ENCODE assay signal across 25 cellular contexts in genomic region chr22:42760806-42761565, GRCh38. TPM values are rescaled to one million over a fixed set of nuclear protein-coding genes. Genes with fewer than 3 reads are reported as not detected.
DNase-seq lines count a peak whose midpoint lies in the region; ATAC-seq and TF ChIP-seq lines count a peak whose summit lies in the region.
"Had no signal": no experiment of that assay in that cellular context is flagged by ENCODE, and none has a peak within 500 bp of the region (broad histone marks: within the 10 kb centered on the region; RNA-seq: fewer than 3 reads in every experiment).

No MANE protein-coding gene starts in this region.

- peak overlapping the region; percentile 51; the same call in 1 of the 2 replicates for H2AFZ ChIP-seq in OCI-LY3 (ENCODE audit: low read depth, low read length)

- H3K36me3 ChIP-seq in BLaER1: no peaks in the 10 kb centered on the region
- H3K36me3 ChIP-seq in OCI-LY3 (replicated peaks; ENCODE audit: low read depth, low read length): no peaks in the 10 kb centered on the region
- H3K36me3 ChIP-seq: brain microvascular endothelial cell, heart right ventricle, neutrophil had no signal

- H4K20me1 ChIP-seq in BLaER1: no peaks in the 10 kb centered on the region
- no peaks in the 10 kb centered on the region for H4K20me1 ChIP-seq in OCI-LY3 (ENCODE audit: insufficient read depth, low read length)

- ATAC-seq in GM21390 (IDR thresholded peaks at IDR 0.05; ENCODE audit: unreplicated experiment): no peak
- ATAC-seq: esophagus mucosa, foreskin keratinocyte, heart right ventricle, left colon, PC-3, psoas muscle had no signal

- H3K36me3 Mint-ChIP-seq in neural crest cell (ENCODE audit: low read depth): no peaks in the 10 kb centered on the region

- no peak for DNase-seq in neural crest cell (ENCODE audit: low read depth, low spot score)
- no peak for DNase-seq in KBM-7
- DNase-seq in anterior cingulate cortex (lab: John Stamatoyannopoulos, UW): no peak
- DNase-seq in hepatic stellate cell (ENCODE audit: low spot score): no peak
- DNase-seq: activated effector memory CD4-positive, alpha-beta T cell treated with anti-CD3 and anti-CD28 coated beads, Interleukin-2, amount 50 U/mL, for 16 hours; brain microvascular endothelial cell; DND-41; effector CD8-positive, alpha-beta T cell; foreskin keratinocyte; GOT3; heart right ventricle; left colon; NCI-H1092 treated with DMSO at 0.1 percent for 48 hours; NCI-H2081; NCI-H226; NCI-H82; PC-3; psoas muscle; SHP77 treated with DMSO at 0.1 percent for 48 hours had no signal

- no peaks in the 10 kb centered on the region for H3K9me3 Mint-ChIP-seq in neural crest cell

- H3K4me1 ChIP-seq in BLaER1 (peaks cover 32% of the 10 kb centered on the region), OCI-LY3 (ENCODE audit: low read length) (peaks cover 41% of the 10 kb centered on the region)
- H3K4me1 ChIP-seq: foreskin keratinocyte, heart right ventricle, psoas muscle had no signal

- peaks cover 8% of the 10 kb centered on the region for H3K27me3 Mint-ChIP-seq in neural crest cell (ENCODE audit: low read depth)

- TF ChIP-seq CTCF in OCI-LY3 (IDR thresholded peaks at IDR 0.05; ENCODE audit: low read depth, low read length) (no peak), neural crest cell (conservative IDR thresholded peaks at IDR 0.05) (no peak)

- H3K4me1 Mint-ChIP-seq in neural crest cell: no peaks in the 10 kb centered on the region

- H3K4me3 ChIP-seq in BLaER1 (no peak overlapping the region), OCI-LY3 (ENCODE audit: low read length) (no peak overlapping the region)
- H3K4me3 ChIP-seq: heart right ventricle, psoas muscle had no signal

- H3K27me3 ChIP-seq in BLaER1 (no peaks in the 10 kb centered on the region), OCI-LY3 (ENCODE audit: low read depth, low read length) (peaks cover 10% of the 10 kb centered on the region)
- H3K27me3 ChIP-seq: brain microvascular endothelial cell, foreskin keratinocyte, heart right ventricle had no signal

- H3K9me3 ChIP-seq in BLaER1 (no peaks in the 10 kb centered on the region), OCI-LY3 (ENCODE audit: insufficient read depth, low read length) (no peaks in the 10 kb centered on the region)
- H3K9me3 ChIP-seq: heart right ventricle, neutrophil, psoas muscle had no signal

- H3K4me3 Mint-ChIP-seq in neural crest cell: no peak overlapping the region

- H3K27ac Mint-ChIP-seq in neural crest cell (ENCODE audit: unreplicated experiment): peak overlapping the region; percentile 43

- H3K4me2 ChIP-seq in BLaER1 (peak overlapping the region; percentile 13; the same call in 1 of the 2 replicates), OCI-LY3 (ENCODE audit: low read length) (peak overlapping the region; percentile 19)

- H3K9ac ChIP-seq in BLaER1: no peak overlapping the region
- no peak overlapping the region for H3K9ac ChIP-seq in OCI-LY3 (ENCODE audit: low read length)

- in situ Hi-C loops in KBM-7 (cut with MboI; ENCODE audit: low pct_unique_long_range_greater_than_20kb, low sequenced_read_pairs): no loop called here

- TF ChIP-seq POLR2A in GM19193 (IDR thresholded peaks at IDR 0.05; ENCODE audit: extremely low read depth, insufficient read depth, insufficient read length): peak; percentile 9

- H3K27ac ChIP-seq in BLaER1: no peak overlapping the region
- peak overlapping the region; percentile 10; the same call in 1 of the 2 replicates for H3K27ac ChIP-seq in OCI-LY3 (ENCODE audit: low read length)
- H3K27ac ChIP-seq: brain microvascular endothelial cell, foreskin keratinocyte, heart right ventricle, neutrophil, psoas muscle had no signal

- H3K79me2 ChIP-seq in OCI-LY3 (ENCODE audit: low read length): no peaks in the 10 kb centered on the region

RNA-seq across cellular contexts. Expression of gene A4GALT, which starts 40.3 kb away (rescaled TPM):
- total RNA-seq in neural crest cell: 0.35 and 0.39 TPM in 2 replicates
